ENCODE assay signal across 8 cellular contexts in genomic region chr17:58336456-58337094, GRCh38. TPM values are rescaled to one million over a fixed set of nuclear protein-coding genes. Genes with fewer than 3 reads are reported as not detected.
DNase-seq lines count a peak whose midpoint lies in the region; ATAC-seq and TF ChIP-seq lines count a peak whose summit lies in the region.

No MANE protein-coding gene starts in this region.

- no peak for TF ChIP-seq CTCF in KMS-11 (conservative IDR thresholded peaks at IDR 0.05; ENCODE audit: low read depth, low read length)

- peak overlapping the region; percentile 95 for H3K4me2 ChIP-seq in KMS-11

- peaks cover 83% of the 10 kb centered on the region for H3K4me1 Mint-ChIP-seq in central memory CD8-positive, alpha-beta T cell

- peak overlapping the region; percentile 91 for H3K27ac Mint-ChIP-seq in central memory CD8-positive, alpha-beta T cell (ENCODE audit: low read depth)

- DNase-seq in CD1c-positive myeloid dendritic cell (ENCODE audit: extremely low spot score), result peak; percentile 39
- DNase-seq in central memory CD8-positive, alpha-beta T cell (ENCODE audit: low spot score in 2 of 2), result no peak
- DNase-seq in myocyte (ENCODE audit: low read depth), result peak; percentile 86
- DNase-seq in HEK293T (ENCODE audit: extremely low spot score), result no peak
- DNase-seq in mesenteric fat pad (ENCODE audit: low spot score), result no peak
- no peak for DNase-seq in NCI-H345 (lab: John Stamatoyannopoulos, UW)

- H3K4me1 ChIP-seq in KMS-11 (ENCODE audit: low read depth, poor library complexity, severe bottlenecking), result peaks cover 72% of the 10 kb centered on the region

- CTCF ChIA-PET in HEK293T (lab: Yijun Ruan, JAX), result interaction anchor here (1.4 kb wide), 1 partner anchor 19 kb away, joined by 5 read pairs; no protein-coding TSS in a partner anchor

- no peak overlapping the region for H2AFZ ChIP-seq in KMS-11 (ENCODE audit: low read depth)

- H3K27ac ChIP-seq in KMS-11, result peak overlapping the region; percentile 96

- no peaks in the 10 kb centered on the region; the same call in 1 of the 2 replicates for H4K20me1 ChIP-seq in KMS-11 (ENCODE audit: insufficient read depth)

- peak overlapping the region; percentile 100 for H3K9ac ChIP-seq in KMS-11

- H3K4me3 Mint-ChIP-seq in central memory CD8-positive, alpha-beta T cell, result peak overlapping the region; percentile 85

- no peak overlapping the region for H3K4me3 ChIP-seq in KMS-11 (IDR thresholded peaks at IDR 0.05; ENCODE audit: insufficient read depth, low read depth, low read length)

- no peak for ATAC-seq in central memory CD8-positive, alpha-beta T cell (replicated peaks; ENCODE audit: extremely low read depth, poor library complexity, severe bottlenecking)
- no peak for ATAC-seq in GM18519 (IDR thresholded peaks at IDR 0.05; ENCODE audit: low FRiP score, unreplicated experiment)

- no peaks in the 10 kb centered on the region for H3K9me3 Mint-ChIP-seq in central memory CD8-positive, alpha-beta T cell

- no peaks in the 10 kb centered on the region for H3K27me3 Mint-ChIP-seq in central memory CD8-positive, alpha-beta T cell

- POLR2A ChIA-PET in HEK293T (lab: Yijun Ruan, JAX), result interaction anchor here (1.2 to 2.3 kb wide), 5 partner anchors 10 to 81 kb away, joined by 3 to 22 read pairs (median 7); partner anchors contain the start of genes RNF43 and SUPT4H1

- H3K36me3 Mint-ChIP-seq in central memory CD8-positive, alpha-beta T cell (ENCODE audit: insufficient read depth), result peaks cover 44% of the 10 kb centered on the region

- peaks cover 7% of the 10 kb centered on the region; the same call in 1 of the 2 replicates for H3K36me3 ChIP-seq in KMS-11 (ENCODE audit: insufficient read depth)

- no peaks in the 10 kb centered on the region for H3K27me3 ChIP-seq in KMS-11 (ENCODE audit: insufficient read depth, low read depth)

- peaks cover 88% of the 10 kb centered on the region for H3K79me2 ChIP-seq in KMS-11 (ENCODE audit: insufficient read depth, low read depth)

TF ChIP-seq in HEK293T, 16 proteins besides CTCF, POLR2A, EP300 and RAD21:
- no peak for TF ChIP-seq FOXK2 (IDR thresholded peaks at IDR 0.05)
- TF ChIP-seq BHLHE40 (IDR thresholded peaks at IDR 0.05; ENCODE audit: borderline replicate concordance), result no peak
- no peak for TF ChIP-seq FOXA1 (IDR thresholded peaks at IDR 0.05)
- TF ChIP-seq TARDBP (IDR thresholded peaks at IDR 0.05), result no peak
- TF ChIP-seq HDGF (IDR thresholded peaks at IDR 0.05; ENCODE audit: borderline replicate concordance), result no peak
- no peak for TF ChIP-seq SUZ12 (IDR thresholded peaks at IDR 0.05)
- no peak for TF ChIP-seq SP1 (IDR thresholded peaks at IDR 0.05)
- no peak for TF ChIP-seq CTBP1 (IDR thresholded peaks at IDR 0.05; ENCODE audit: borderline replicate concordance)
- TF ChIP-seq ARNT (IDR thresholded peaks at IDR 0.05), result no peak
- no peak for TF ChIP-seq ZNF384 (IDR thresholded peaks at IDR 0.05)
- TF ChIP-seq ELF4 (IDR thresholded peaks at IDR 0.05), result no peak
- TF ChIP-seq LEF1 (IDR thresholded peaks at IDR 0.05; ENCODE audit: borderline replicate concordance), result no peak
- TF ChIP-seq, protein P1, sequence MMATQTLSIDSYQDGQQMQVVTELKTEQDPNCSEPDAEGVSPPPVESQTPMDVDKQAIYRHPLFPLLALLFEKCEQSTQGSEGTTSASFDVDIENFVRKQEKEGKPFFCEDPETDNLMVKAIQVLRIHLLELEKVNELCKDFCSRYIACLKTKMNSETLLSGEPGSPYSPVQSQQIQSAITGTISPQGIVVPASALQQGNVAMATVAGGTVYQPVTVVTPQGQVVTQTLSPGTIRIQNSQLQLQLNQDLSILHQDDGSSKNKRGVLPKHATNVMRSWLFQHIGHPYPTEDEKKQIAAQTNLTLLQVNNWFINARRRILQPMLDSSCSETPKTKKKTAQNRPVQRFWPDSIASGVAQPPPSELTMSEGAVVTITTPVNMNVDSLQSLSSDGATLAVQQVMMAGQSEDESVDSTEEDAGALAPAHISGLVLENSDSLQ (IDR thresholded peaks at IDR 0.05), result no peak

RNA-seq across cellular contexts. Expression of gene TSPOAP1, which starts 8.0 kb away (rescaled TPM):
- total RNA-seq in myocyte (0.16 TPM in 1 of 2 replicates, not detected in the other), mesenteric fat pad (1.3 TPM)
- polyA plus RNA-seq in myocyte (2012), result not detected

RNA-seq across cellular contexts. Expression of gene SUPT4H1, which starts 15.4 kb away (rescaled TPM):
- total RNA-seq in myocyte (36.1 and 49.1 TPM in 2 replicates), mesenteric fat pad (61.9 TPM)
- polyA plus RNA-seq in myocyte (2012), result 151 TPM

RNA-seq across cellular contexts. Expression of gene MPO, which starts 55.8 kb away (rescaled TPM):
- total RNA-seq in myocyte, result 0.05 TPM in 2 replicates
- 0.05 TPM for polyA plus RNA-seq in myocyte (2012)
- total RNA-seq in mesenteric fat pad, result 0.35 TPM

Comparison
In these comparisons a context has a peak if more than half of its experiments do, and no peak if none do; other contexts are left out.
1. DNase-seq: peak in CD1c-positive myeloid dendritic cell (single experiment) and myocyte (single experiment); none in central memory CD8-positive, alpha-beta T cell (0 of 2), HEK293T (single experiment), mesenteric fat pad (single experiment) and NCI-H345 (single experiment).